ENCODE assay signal across 1 cellular context in the genomic region with DNA sequence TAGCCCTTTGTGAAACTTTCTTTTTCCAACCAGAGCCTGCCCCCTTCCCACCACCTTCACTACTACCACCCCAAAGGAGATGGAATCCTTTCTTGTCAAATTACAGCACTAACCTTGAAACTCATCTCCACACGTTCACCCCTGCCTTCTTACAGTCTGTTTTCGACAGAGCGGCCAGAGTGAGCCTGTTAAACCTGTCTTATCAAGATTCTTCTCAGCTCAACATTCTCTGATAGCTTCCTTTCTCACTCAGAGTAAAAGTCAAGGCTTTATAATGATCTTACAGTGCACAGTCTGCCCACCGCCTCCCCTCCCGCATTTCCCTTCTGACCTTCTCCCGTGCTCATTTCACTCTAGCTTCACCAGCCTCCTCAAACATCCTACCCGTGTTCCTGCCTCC.
TF ChIP-seq lines count a peak whose summit lies in the region.

No MANE protein-coding gene starts in this region.

TF ChIP-seq in K562, 482 proteins besides CTCF, POLR2A, EP300 and RAD21:
- TF ChIP-seq ELF4 (CRISPR knock-in tag; IDR thresholded peaks at IDR 0.05) (0 out of 2 replicates have a peak, but pooled peaks have one; percentile 29), ZNF445 (CRISPR knock-in tag; IDR thresholded peaks at IDR 0.05; ENCODE audit: low read depth) (no peak)
